15 cellular contexts compared by ENCODE assay signal in genomic region chr1:171600310-171600709, GRCh38. TPM values are rescaled to one million over a fixed set of nuclear protein-coding genes. Genes with fewer than 3 reads are reported as not detected.
"Had no signal": no experiment of that assay in that cellular context is flagged by ENCODE, and none has a peak within 500 bp of the region (broad histone marks: within the 10 kb centered on the region; RNA-seq: fewer than 3 reads in every experiment).

No MANE protein-coding gene starts in this region.

RNA-seq across cellular contexts. Expression of gene MYOCOS, which starts 21.7 kb away (rescaled TPM):
- total RNA-seq: dermis microvascular lymphatic vessel endothelial cell, endodermal cell, endothelial cell of umbilical vein, heart left ventricle, left lung, sigmoid colon, stomach, thoracic aorta, transverse colon, ureter had no signal
- polyA plus RNA-seq: endothelial cell of umbilical vein, esophagus, heart left ventricle, psoas muscle, sigmoid colon, stomach had no signal

RNA-seq across cellular contexts. Expression of gene MYOC, which starts 52.2 kb away (rescaled TPM):
- total RNA-seq: chondrocyte; dermis microvascular lymphatic vessel endothelial cell; endodermal cell; endothelial cell of umbilical vein; natural killer cell treated with Interleukin-12 subunit alpha and Interleukin-12 subunit beta and Interleukin-15 and Interleukin-18, amount 100 ng/mL, for 72 hours; osteoblast had no signal
- polyA plus RNA-seq: endothelial cell of umbilical vein had no signal
